Comparison of ENCODE assay signal across 8 cellular contexts in the genomic region with DNA sequence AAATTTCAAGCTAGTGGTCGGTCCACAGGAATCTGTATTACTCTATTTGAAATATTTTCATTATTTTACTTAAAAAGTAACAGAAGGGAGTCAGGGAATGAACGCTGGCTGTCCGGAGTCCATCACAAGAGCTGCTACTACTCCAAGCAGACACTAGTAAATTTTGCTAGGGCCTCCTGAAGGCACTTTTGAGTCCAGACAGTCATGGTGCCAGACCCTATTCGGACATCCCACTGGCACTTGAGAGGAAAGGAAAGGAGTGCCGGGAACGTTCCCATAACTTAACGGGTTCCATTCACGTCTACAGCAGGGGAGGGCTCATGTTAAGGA. TPM values are rescaled to one million over a fixed set of nuclear protein-coding genes. Genes with fewer than 3 reads are reported as not detected.
DNase-seq lines count a peak whose midpoint lies in the region; ATAC-seq and TF ChIP-seq lines count a peak whose summit lies in the region.

No MANE protein-coding gene starts in this region.

- TF ChIP-seq CTCF in Peyer's patch (IDR thresholded peaks at IDR 0.05) (no peak), fibroblast of lung (conservative IDR thresholded peaks at IDR 0.05 in 1 of 2, IDR thresholded peaks at IDR 0.05 in 1 of 2; ENCODE audit: low read depth in 1 of 2, low read length in 2 of 2) (no peak)

- peaks cover 25% of the 10 kb centered on the region for H3K79me2 ChIP-seq in fibroblast of lung (ENCODE audit: control insufficient read depth, insufficient read depth, low read length)

- no peak for DNase-seq in activated naive CD4-positive, alpha-beta T cell treated with anti-CD3 and anti-CD28 coated beads for 36 hours
- no peak for DNase-seq in activated naive CD4-positive, alpha-beta T cell treated with Interleukin-2 at 50 U/mL for 16 hours
- DNase-seq in Peyer's patch (no peak), fibroblast of lung (ENCODE audit: low read depth in 2 of 2) (no peak), skeletal muscle cell (ENCODE audit: low read depth) (no peak), G401 (ENCODE audit: low spot score) (no peak)
- DNase-seq in activated CD4-positive, alpha-beta T cell treated with anti-CD3 and anti-CD28 coated beads, Interleukin-2, amount 50 U/mL, for 48 hours: no peak

- H3K27me3 ChIP-seq in Peyer's patch (no peaks in the 10 kb centered on the region), fibroblast of lung (ENCODE audit: control insufficient read depth, insufficient read depth, low read length) (no peaks in the 10 kb centered on the region)

- H3K4me1 Mint-ChIP-seq in activated naive CD4-positive, alpha-beta T cell treated with anti-CD3 and anti-CD28 coated beads for 36 hours (ENCODE audit: low read depth): peaks cover 46% of the 10 kb centered on the region

- in situ Hi-C loops in G401 (cut with HindIII; ENCODE audit: low sequenced_read_pairs): no loop called here

- H3K9ac ChIP-seq in fibroblast of lung (ENCODE audit: insufficient read depth, low read length): peak overlapping the region; percentile 82

- peak overlapping the region; percentile 94 for H3K4me3 Mint-ChIP-seq in activated naive CD4-positive, alpha-beta T cell treated with anti-CD3 and anti-CD28 coated beads for 36 hours

- intact Hi-C loops in activated naive CD4-positive, alpha-beta T cell treated with anti-CD3 and anti-CD28 coated beads for 36 hours (cut with micrococcal nuclease): loop anchor here (1.0 to 5.0 kb wide), 15 partner anchors 12 to 464 kb away; partner anchors contain the start of genes ANXA4, GFPT1, NFU1 and PCBP1

- no peaks in the 10 kb centered on the region for H4K20me1 ChIP-seq in fibroblast of lung (ENCODE audit: control insufficient read depth, extremely low read depth, insufficient read depth, low read length)

- H3K27ac Mint-ChIP-seq in activated naive CD4-positive, alpha-beta T cell treated with anti-CD3 and anti-CD28 coated beads for 36 hours: peak overlapping the region; percentile 88

- ATAC-seq in GM21390 (IDR thresholded peaks at IDR 0.05; ENCODE audit: unreplicated experiment): no peak

- H3K36me3 ChIP-seq in Peyer's patch: peaks cover 0 to 10% (median 0%) of the 10 kb centered on the region in 3 donors
- H3K36me3 ChIP-seq in fibroblast of lung (ENCODE audit: control insufficient read depth, insufficient read depth, low read length): no peaks in the 10 kb centered on the region

- CTCF ChIA-PET in activated naive CD4-positive, alpha-beta T cell treated with anti-CD3 and anti-CD28 coated beads for 36 hours (lab: Charles Lee): interaction anchor here (3.1 to 3.3 kb wide), 2 partner anchors 12 to 103 kb away, joined by 19 to 20 read pairs; no protein-coding TSS in a partner anchor

- H3K9me3 ChIP-seq in Peyer's patch (no peaks in the 10 kb centered on the region), fibroblast of lung (ENCODE audit: control insufficient read depth, insufficient read depth, low read depth, low read length) (no peaks in the 10 kb centered on the region)

- H2AFZ ChIP-seq in fibroblast of lung (ENCODE audit: low read length): peak overlapping the region; percentile 76

- peaks cover 10% of the 10 kb centered on the region for H3K36me3 Mint-ChIP-seq in activated naive CD4-positive, alpha-beta T cell treated with anti-CD3 and anti-CD28 coated beads for 36 hours (ENCODE audit: low read depth)

- H3K27me3 Mint-ChIP-seq in activated naive CD4-positive, alpha-beta T cell treated with anti-CD3 and anti-CD28 coated beads for 36 hours (ENCODE audit: low read depth): no peaks in the 10 kb centered on the region

- H3K27ac ChIP-seq in Peyer's patch (peak overlapping the region; percentile 86 to 96 (median 92)), fibroblast of lung (ENCODE audit: insufficient read depth, low read length) (peak overlapping the region; percentile 90)

- H3K9me3 Mint-ChIP-seq in activated naive CD4-positive, alpha-beta T cell treated with anti-CD3 and anti-CD28 coated beads for 36 hours: no peaks in the 10 kb centered on the region

- H3K4me3 ChIP-seq in Peyer's patch (peak overlapping the region; percentile 83 to 100 (median 94)), fibroblast of lung (replicated peaks in 1 of 4; ENCODE audit: control extremely low read depth in 1 of 4, insufficient read depth in 1 of 4, low read depth in 3 of 4, low read length in 4 of 4) (peak overlapping the region; percentile 62 to 90 (median 81)), skeletal muscle cell (ENCODE audit: low read depth, low read length) (peak overlapping the region; percentile 92)

- H3K4me2 ChIP-seq in fibroblast of lung (ENCODE audit: extremely low read depth, insufficient read depth, low read length): peak overlapping the region; percentile 79

- TF ChIP-seq POLR2A in Peyer's patch (IDR thresholded peaks at IDR 0.05): no peak

- H3K4me1 ChIP-seq in Peyer's patch (peaks cover 0 to 26% (median 5%) of the 10 kb centered on the region in 4 donors), fibroblast of lung (ENCODE audit: control insufficient read depth, extremely low read depth, insufficient read depth, low read length) (no peaks in the 10 kb centered on the region)

RNA-seq across cellular contexts. Expression of gene GMCL1, which starts 0.6 kb away (rescaled TPM):
- 10 to 100 TPM; 15.9 to 19.4 TPM for total RNA-seq in activated naive CD4-positive, alpha-beta T cell treated with anti-CD3 and anti-CD28 coated beads for 36 hours
- total RNA-seq in Peyer's patch (10 to 100 TPM; 15.4 to 29.2 (median 23.0) TPM), fibroblast of lung (7.7 and 9.1 TPM in 2 replicates)
- 7.6 and 12.4 TPM in 2 replicates for polyA plus RNA-seq in fibroblast of lung
- polyA plus RNA-seq in fibroblast of lung (2012): 5.7 and 7.6 TPM in 2 replicates
- 0.15 and 0.67 TPM in 2 replicates for polyA minus RNA-seq in fibroblast of lung (ENCODE audit: low replicate concordance)
- total RNA-seq in G401 (2014; rRNA removed; shearing (Covaris generic)): 10.2 and 15.9 TPM in 2 replicates
